Comparison of ENCODE assay signal across 22 cellular contexts in genomic region chr6:7331452-7331851, GRCh38. TPM values are rescaled to one million over a fixed set of nuclear protein-coding genes. Genes with fewer than 3 reads are reported as not detected.
DNase-seq lines count a peak whose midpoint lies in the region; ATAC-seq and TF ChIP-seq lines count a peak whose summit lies in the region.
"Had no signal": no experiment of that assay in that cellular context is flagged by ENCODE, and none has a peak within 500 bp of the region (broad histone marks: within the 10 kb centered on the region; RNA-seq: fewer than 3 reads in every experiment).

No MANE protein-coding gene starts in this region.

- H3K36me3 ChIP-seq in mammary epithelial cell (ENCODE audit: insufficient read depth, low read length): no peaks in the 10 kb centered on the region
- no peaks in the 10 kb centered on the region for H3K36me3 ChIP-seq in breast epithelium
- H3K36me3 ChIP-seq in adipocyte (ENCODE audit: control insufficient read depth, insufficient read depth, low read length, severe bottlenecking): no peaks in the 10 kb centered on the region
- H3K36me3 ChIP-seq in mesenchymal stem cell (ENCODE audit: control insufficient read depth in 1 of 2, insufficient read depth in 2 of 2, low read depth in 1 of 2, low read length in 2 of 2): no peaks in the 10 kb centered on the region
- no peaks in the 10 kb centered on the region for H3K36me3 ChIP-seq in subcutaneous abdominal adipose tissue (ENCODE audit: control insufficient read depth in 5 of 5, insufficient read depth in 5 of 5, low read length in 5 of 5)
- H3K36me3 ChIP-seq: BLaER1 had no signal

- H4K8ac ChIP-seq in mesenchymal stem cell (ENCODE audit: low read length): no peak overlapping the region

- H3K36me3 Mint-ChIP-seq in stimulated activated naive B cell treated with anti-CD40 and anti-IgM and Interleukin-4, amounts not matched to agents 10 μg/mL and 1 μg/mL and 100 μg/mL, for 72 hours: no peaks in the 10 kb centered on the region
- H3K36me3 Mint-ChIP-seq: CD4-positive, CD25-positive, alpha-beta regulatory T cell; CD8-positive, alpha-beta T cell had no signal

- no TSS peak for BruUV-seq in mammary epithelial cell (replicated peaks; lab: Mats Ljungman, UMichigan)

- no peak for TF ChIP-seq POLR2A in breast epithelium (IDR thresholded peaks at IDR 0.05)

- no peak overlapping the region for H3K18ac ChIP-seq in mesenchymal stem cell (ENCODE audit: low read depth in 1 of 2, low read length in 2 of 2)

- no peak overlapping the region for H4K91ac ChIP-seq in mesenchymal stem cell (ENCODE audit: low read length)

- CTCF ChIA-PET in mammary epithelial cell (lab: Charles Lee; ENCODE audit: low non-redundant PET): no interaction called here

- DNase-seq in mammary epithelial cell (no peak), breast epithelium (ENCODE audit: low spot score in 2 of 2) (no peak), adipocyte (ENCODE audit: low read depth) (no peak), mesenchymal stem cell (no peak), HT-29 (ENCODE audit: low spot score) (no peak)
- no peak for DNase-seq in stimulated activated naive B cell treated with anti-CD40 and anti-IgM and Interleukin-4, amounts not matched to agents 10 μg/mL and 1 μg/mL and 100 μg/mL, for 72 hours
- DNase-seq: Caco-2; CD4-positive, CD25-positive, alpha-beta regulatory T cell; CD8-positive, alpha-beta T cell; DMS153; DND-41; GM23248; H9 had no signal

- H3K27ac ChIP-seq in mammary epithelial cell (ENCODE audit: insufficient read depth, low read depth, low read length) (no peak overlapping the region), breast epithelium (no peak overlapping the region), mesenchymal stem cell (ENCODE audit: low read length, poor library complexity, severe bottlenecking) (no peak overlapping the region), subcutaneous abdominal adipose tissue (ENCODE audit: low read depth, low read length) (peak overlapping the region; percentile 18)
- H3K27ac ChIP-seq: 22Rv1, BLaER1, C4-2B, GM23248 had no signal

- in situ Hi-C loops in mammary epithelial cell (cut with MboI; ENCODE audit: low sequenced_read_pairs in 2 of 2): no loop called here

- H3K27ac Mint-ChIP-seq in stimulated activated naive B cell treated with anti-CD40 and anti-IgM and Interleukin-4, amounts not matched to agents 10 μg/mL and 1 μg/mL and 100 μg/mL, for 72 hours: no peak overlapping the region
- H3K27ac Mint-ChIP-seq: B cell; CD4-positive, CD25-positive, alpha-beta regulatory T cell; CD8-positive, alpha-beta T cell; H9 had no signal

- dilution Hi-C loops in mammary epithelial cell (cut with HindIII; ENCODE audit: low sequenced_read_pairs): no loop called here

- H3K4me1 ChIP-seq in mammary epithelial cell (ENCODE audit: insufficient read depth, low read length) (peaks cover 9% of the 10 kb centered on the region), breast epithelium (no peaks in the 10 kb centered on the region), adipocyte (ENCODE audit: control insufficient read depth, insufficient read depth, low read length) (peaks cover 17% of the 10 kb centered on the region), mesenchymal stem cell (ENCODE audit: control insufficient read depth, insufficient read depth, low read depth, low read length) (no peaks in the 10 kb centered on the region), subcutaneous abdominal adipose tissue (ENCODE audit: control insufficient read depth in 5 of 5, insufficient read depth in 5 of 5, low read length in 5 of 5) (peaks cover 0 to 14% (median 10%) of the 10 kb centered on the region in 5 donors)
- H3K4me1 ChIP-seq: BLaER1, Caco-2 had no signal

- no peak overlapping the region for H3K4ac ChIP-seq in mesenchymal stem cell (ENCODE audit: low read depth in 1 of 2, low read length in 2 of 2)

- H3K27me3 ChIP-seq in mammary epithelial cell (ENCODE audit: insufficient read depth, low read length) (no peaks in the 10 kb centered on the region), breast epithelium (no peaks in the 10 kb centered on the region), adipocyte (replicated peaks; ENCODE audit: control insufficient read depth, insufficient read depth, low read length) (no peaks in the 10 kb centered on the region), mesenchymal stem cell (ENCODE audit: control insufficient read depth in 1 of 2, insufficient read depth in 1 of 2, low read length in 2 of 2) (no peaks in the 10 kb centered on the region), subcutaneous abdominal adipose tissue (ENCODE audit: control insufficient read depth in 5 of 5, insufficient read depth in 4 of 5, low read length in 5 of 5) (no peaks in the 10 kb centered on the region)
- H3K27me3 ChIP-seq: BLaER1 had no signal

- no peak overlapping the region for H2BK15ac ChIP-seq in mesenchymal stem cell (ENCODE audit: low read depth, poor library complexity, severe bottlenecking)

- no peaks in the 10 kb centered on the region for H3K79me1 ChIP-seq in mesenchymal stem cell (replicated peaks; ENCODE audit: low read length, poor library complexity, severe bottlenecking)

- no peak overlapping the region for H2BK120ac ChIP-seq in mesenchymal stem cell (ENCODE audit: low read depth, low read length)

- no peak for ATAC-seq in HG02981 (IDR thresholded peaks at IDR 0.05; ENCODE audit: unreplicated experiment)
- ATAC-seq in stimulated activated naive B cell treated with anti-CD40 and anti-IgM and Interleukin-4, amounts not matched to agents 10 μg/mL and 1 μg/mL and 100 μg/mL, for 72 hours (replicated peaks): no peak
- ATAC-seq: CD8-positive, alpha-beta T cell; HCT116 had no signal

- H3K4me3 ChIP-seq in mammary epithelial cell (replicated peaks in 1 of 3; ENCODE audit: insufficient read depth in 1 of 3, low read depth in 2 of 3, low read length in 3 of 3) (no peak overlapping the region), breast epithelium (no peak overlapping the region), adipocyte (ENCODE audit: low read length) (peak overlapping the region; percentile 66), mesenchymal stem cell (ENCODE audit: insufficient read depth in 1 of 2, low read depth in 1 of 2, low read length in 2 of 2) (peak overlapping the region in 1 of 2 experiments; percentile 66), subcutaneous abdominal adipose tissue (ENCODE audit: low read depth in 1 of 5, low read length in 5 of 5) (no peak overlapping the region)
- H3K4me3 ChIP-seq: BLaER1, GM23248 had no signal

- H2AFZ ChIP-seq in mammary epithelial cell (ENCODE audit: low read depth, low read length): peak overlapping the region; percentile 57
- H2AFZ ChIP-seq in mesenchymal stem cell (ENCODE audit: low read depth, low read length): no peak overlapping the region
- H2AFZ ChIP-seq: GM23248 had no signal

- TF ChIP-seq CTCF in mammary epithelial cell (conservative IDR thresholded peaks at IDR 0.05 in 1 of 2, IDR thresholded peaks at IDR 0.05 in 1 of 2; ENCODE audit: extremely low read depth in 1 of 2, insufficient read depth in 1 of 2, low read depth in 1 of 2, low read length in 2 of 2) (no peak), breast epithelium (IDR thresholded peaks at IDR 0.05) (no peak)

- no peak overlapping the region for H3K4me2 ChIP-seq in mammary epithelial cell (ENCODE audit: insufficient read depth, low read depth, low read length)
- no peak overlapping the region for H3K4me2 ChIP-seq in mesenchymal stem cell (ENCODE audit: low read length, poor library complexity, severe bottlenecking)
- H3K4me2 ChIP-seq: BLaER1 had no signal

- WGBS in mammary epithelial cell (ENCODE audit: low coverage, missing lambda C conversion rate): 83% methylated on average over 7 of the region's 7 CpGs
- 93% methylated on average over 7 of the region's 7 CpGs for WGBS in mesenchymal stem cell

- no peaks in the 10 kb centered on the region for H4K20me1 ChIP-seq in mammary epithelial cell (ENCODE audit: insufficient read depth, low read length)
- H4K20me1 ChIP-seq: BLaER1 had no signal

- H3K9ac ChIP-seq in mammary epithelial cell (ENCODE audit: insufficient read depth, low read length) (no peak overlapping the region), adipocyte (ENCODE audit: low read length) (peak overlapping the region; percentile 79), mesenchymal stem cell (ENCODE audit: low read length) (peak overlapping the region; percentile 73), subcutaneous abdominal adipose tissue (ENCODE audit: low read length in 5 of 5) (no peak overlapping the region)
- H3K9ac ChIP-seq: BLaER1, GM23248 had no signal

- H3K4me3 Mint-ChIP-seq in stimulated activated naive B cell treated with anti-CD40 and anti-IgM and Interleukin-4, amounts not matched to agents 10 μg/mL and 1 μg/mL and 100 μg/mL, for 72 hours: no peak overlapping the region
- H3K4me3 Mint-ChIP-seq: B cell; CD4-positive, CD25-positive, alpha-beta regulatory T cell; CD8-positive, alpha-beta T cell; H9 had no signal

- no peak overlapping the region for H3K23ac ChIP-seq in mesenchymal stem cell (ENCODE audit: low read length in 2 of 2)

- H3K9me3 ChIP-seq in mammary epithelial cell (replicated peaks; ENCODE audit: insufficient read depth, low read length) (no peaks in the 10 kb centered on the region), breast epithelium (no peaks in the 10 kb centered on the region), adipocyte (ENCODE audit: control insufficient read depth, low read length) (no peaks in the 10 kb centered on the region), mesenchymal stem cell (ENCODE audit: control insufficient read depth, low read length) (no peaks in the 10 kb centered on the region), subcutaneous abdominal adipose tissue (ENCODE audit: control insufficient read depth in 5 of 5, low read length in 5 of 5) (no peaks in the 10 kb centered on the region)
- H3K9me3 ChIP-seq: BLaER1, Caco-2 had no signal

- H2AK5ac ChIP-seq in mesenchymal stem cell (ENCODE audit: low read length, severe bottlenecking): no peak overlapping the region

- H3K79me2 ChIP-seq in mammary epithelial cell (ENCODE audit: insufficient read depth, low read length): no peaks in the 10 kb centered on the region

- no peak overlapping the region for H2BK12ac ChIP-seq in mesenchymal stem cell (ENCODE audit: low read length in 2 of 2)

- H3K27me3 Mint-ChIP-seq in stimulated activated naive B cell treated with anti-CD40 and anti-IgM and Interleukin-4, amounts not matched to agents 10 μg/mL and 1 μg/mL and 100 μg/mL, for 72 hours: no peaks in the 10 kb centered on the region
- H3K27me3 Mint-ChIP-seq: B cell had no signal

- H2BK5ac ChIP-seq in mesenchymal stem cell (ENCODE audit: low read depth, low read length, poor library complexity, severe bottlenecking): no peak overlapping the region

- peaks cover 0 to 4% of the 10 kb centered on the region in 2 donors for H3K4me1 Mint-ChIP-seq in stimulated activated naive B cell treated with anti-CD40 and anti-IgM and Interleukin-4, amounts not matched to agents 10 μg/mL and 1 μg/mL and 100 μg/mL, for 72 hours
- H3K4me1 Mint-ChIP-seq: CD4-positive, CD25-positive, alpha-beta regulatory T cell had no signal

- no peak overlapping the region for H3K14ac ChIP-seq in mesenchymal stem cell (ENCODE audit: low read length in 2 of 2)

- no peaks in the 10 kb centered on the region for H3K9me3 Mint-ChIP-seq in stimulated activated naive B cell treated with anti-CD40 and anti-IgM and Interleukin-4, amounts not matched to agents 10 μg/mL and 1 μg/mL and 100 μg/mL, for 72 hours
- H3K9me3 Mint-ChIP-seq: CD4-positive, CD25-positive, alpha-beta regulatory T cell; CD8-positive, alpha-beta T cell; H9 had no signal

- intact Hi-C loops in mammary epithelial cell (cut with micrococcal nuclease) (no loop called here), breast epithelium (cut with DNase I; ENCODE audit: low total_unique reads) (no loop called here)

RNA-seq across cellular contexts. Expression of gene SSR1, which starts 18.5 kb away (rescaled TPM):
- total RNA-seq in mammary epithelial cell (100 to 1,000 TPM in 1 of 2 donors, 10 to 100 TPM in 1; 93.5 to 179 TPM), breast epithelium (10 to 100 TPM; 52.2 to 53.6 (median 53.4) TPM)
- polyA plus RNA-seq in mammary epithelial cell: 124 TPM
- 193 TPM for polyA minus RNA-seq in mammary epithelial cell
- polyA plus RNA-seq in mesenchymal stem cell (2013, experiment 1 of 2): 178 TPM
- 181 TPM for polyA plus RNA-seq in mesenchymal stem cell (2013, experiment 2 of 2)
- total RNA-seq in HT-29 (2014; rRNA removed; shearing (Covaris generic)): 33.4 and 34.6 TPM in 2 replicates

RNA-seq across cellular contexts. Expression of gene CAGE1, which starts 58.1 kb away (rescaled TPM):
- total RNA-seq in mammary epithelial cell (under 1 TPM; under 0.01 to 0.14 TPM), breast epithelium (not detected)
- 0.01 TPM for polyA plus RNA-seq in mammary epithelial cell
- not detected for polyA minus RNA-seq in mammary epithelial cell
- not detected for polyA plus RNA-seq in mesenchymal stem cell (2013, experiment 1 of 2)
- not detected for polyA plus RNA-seq in mesenchymal stem cell (2013, experiment 2 of 2)
- total RNA-seq in HT-29 (2014; rRNA removed; shearing (Covaris generic)): 0.10 and 0.16 TPM in 2 replicates
- total RNA-seq: GM23248, H4 had no signal
- polyA plus RNA-seq: AG04450, GM23248 had no signal

RNA-seq across cellular contexts. Expression of gene RIOK1, which starts 58.2 kb away (rescaled TPM):
- total RNA-seq in mammary epithelial cell: 10 to 100 TPM; 13.0 to 20.3 TPM
- 10.1 TPM for polyA plus RNA-seq in mammary epithelial cell
- 22.9 TPM for polyA minus RNA-seq in mammary epithelial cell
- total RNA-seq in breast epithelium: 10 to 100 TPM; 15.8 to 38.6 (median 26.9) TPM
- polyA plus RNA-seq in mesenchymal stem cell (2013, experiment 1 of 2): 17.8 TPM
- 17.4 TPM for polyA plus RNA-seq in mesenchymal stem cell (2013, experiment 2 of 2)
- total RNA-seq in HT-29 (2014; rRNA removed; shearing (Covaris generic)): 21.9 and 28.4 TPM in 2 replicates

Comparison
In these comparisons a context has a peak if more than half of its experiments do, and no peak if none do; other contexts are left out.
1. H3K9ac ChIP-seq: peak in adipocyte (single experiment) and mesenchymal stem cell (single experiment); none in mammary epithelial cell (single experiment) and subcutaneous abdominal adipose tissue (0 of 5).